In the genomic region with DNA sequence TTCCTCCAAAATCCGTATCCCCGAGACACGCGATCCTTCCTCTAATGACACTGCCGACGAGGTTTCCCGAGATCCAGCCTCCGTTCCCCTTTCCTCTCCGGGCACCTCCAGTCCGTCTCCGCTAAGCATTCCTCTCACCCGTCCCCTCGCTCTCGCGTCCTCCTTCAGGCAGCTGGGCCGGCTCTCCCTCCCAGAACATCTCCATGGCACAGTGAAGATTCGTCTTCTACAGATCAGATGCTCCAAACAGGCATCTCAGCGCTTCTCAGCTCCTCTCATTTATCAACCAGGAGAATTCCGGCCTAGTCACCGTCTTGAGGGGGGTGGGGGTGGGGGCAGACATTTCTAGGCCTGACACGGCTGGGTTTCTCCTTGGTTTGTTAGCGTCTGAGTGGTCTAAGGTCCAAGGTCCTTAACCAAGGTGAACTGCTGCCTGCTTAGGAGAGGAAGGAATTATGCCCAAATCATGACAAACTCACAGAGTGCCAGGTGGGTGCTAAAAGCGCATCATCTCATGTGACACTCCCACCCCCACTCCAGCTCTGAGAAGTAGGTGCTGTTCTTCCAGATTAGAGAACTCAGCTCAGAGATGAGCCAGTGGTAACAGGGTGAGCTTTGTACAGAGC, we compare ENCODE assay signal across 8 cellular contexts. TPM values are rescaled to one million over a fixed set of nuclear protein-coding genes. Genes with fewer than 3 reads are reported as not detected.
A peak's percentile ranks its signal among the peaks of the same experiment; 100 is the strongest.
DNase-seq lines count a peak whose midpoint lies in the region; ATAC-seq, FAIRE-seq and TF ChIP-seq lines count a peak whose summit lies in the region.

A gene (minus strand): TSS at position 457 of the 626 bp plus-strand sequence. CDS start 7,976 bp downstream, outside the sequence.

- no peak for TF ChIP-seq RAD21 in liver (IDR thresholded peaks at IDR 0.05)

- no peaks in the 10 kb centered on the region for H3K27me3 ChIP-seq in bronchial epithelial cell (ENCODE audit: control insufficient read depth, insufficient read depth, low read length)
- no peaks in the 10 kb centered on the region for H3K27me3 ChIP-seq in liver (ENCODE audit: control insufficient read depth in 4 of 4, insufficient read depth in 4 of 4, low read length in 3 of 4)
- H3K27me3 ChIP-seq in thymus (ENCODE audit: control insufficient read depth, insufficient read depth): peaks cover 66% of the 10 kb centered on the region

- WGBS in liver: 40% methylated on average over 23 of the region's 23 CpGs
- 19% methylated on average over 23 of the region's 23 CpGs for WGBS in thymus

- no peak within 1 kb of the TSS for H3K9ac ChIP-seq in liver (ENCODE audit: low read depth in 1 of 2, low read length in 2 of 2)

- peaks cover 3% of the 10 kb centered on the region for H3K36me3 ChIP-seq in bronchial epithelial cell (ENCODE audit: control insufficient read depth, insufficient read depth, low read length)
- H3K36me3 ChIP-seq in liver (ENCODE audit: control insufficient read depth in 4 of 4, insufficient read depth in 3 of 4, low read depth in 1 of 4, low read length in 3 of 4): no peaks in the 10 kb centered on the region
- H3K36me3 ChIP-seq in thymus (ENCODE audit: control insufficient read depth, insufficient read depth): no peaks in the 10 kb centered on the region

- no peaks in the 10 kb centered on the region for H3K9me3 ChIP-seq in liver (ENCODE audit: control insufficient read depth in 4 of 4, low read length in 3 of 4)
- no peaks in the 10 kb centered on the region for H3K9me3 ChIP-seq in thymus (ENCODE audit: control insufficient read depth)

- peak within 1 kb of the TSS; percentile 65 for H3K4me3 ChIP-seq in bronchial epithelial cell (ENCODE audit: low read depth, low read length)
- peak within 1 kb of the TSS; percentile 25 to 78 (median 47) for H3K4me3 ChIP-seq in liver (ENCODE audit: low read depth in 1 of 3, low read length in 3 of 3)
- H3K4me3 ChIP-seq in thymus (ENCODE audit: low read length): peak within 1 kb of the TSS; percentile 56

- ATAC-seq in GM21723 (IDR thresholded peaks at IDR 0.05; ENCODE audit: unreplicated experiment): no peak

- H3K4me1 ChIP-seq in liver (ENCODE audit: control insufficient read depth in 4 of 4, insufficient read depth in 4 of 4, low read length in 3 of 4) (peaks cover 2 to 40% (median 25%) of the 10 kb centered on the region in 4 donors), thymus (ENCODE audit: control insufficient read depth, insufficient read depth, low read length) (peaks cover 6% of the 10 kb centered on the region)

- H3K27ac ChIP-seq in liver (ENCODE audit: low read depth in 1 of 2, low read length in 2 of 2) (no peak within 1 kb of the TSS), thymus (ENCODE audit: low read depth) (no peak within 1 kb of the TSS)

- no peak for TF ChIP-seq CTCF in bronchial epithelial cell (IDR thresholded peaks at IDR 0.05; ENCODE audit: insufficient read depth, low read length, severe bottlenecking)
- TF ChIP-seq CTCF in liver (IDR thresholded peaks at IDR 0.05; ENCODE audit: low read depth, low read length, missing input control): no peak

- FAIRE-seq in bronchial epithelial cell (lab: Jason Lieb, UNC): no peak

- DNase-seq in DMS53 treated with DMSO at 0.1 percent for 48 hours (lab: John Stamatoyannopoulos, UW; ENCODE audit: unreplicated experiment) (peak; percentile 29), NCI-H1092 (lab: John Stamatoyannopoulos, UW) (peak; percentile 26), bronchial epithelial cell (ENCODE audit: low read depth) (no peak), NCI-H446 (lab: John Stamatoyannopoulos, UW) (no peak), NCI-H1105 treated with DMSO at 0.1 percent for 48 hours (lab: John Stamatoyannopoulos, UW) (no peak)

TF ChIP-seq in liver, 16 proteins besides CTCF, POLR2A, EP300 and RAD21:
- TF ChIP-seq, protein P1, sequence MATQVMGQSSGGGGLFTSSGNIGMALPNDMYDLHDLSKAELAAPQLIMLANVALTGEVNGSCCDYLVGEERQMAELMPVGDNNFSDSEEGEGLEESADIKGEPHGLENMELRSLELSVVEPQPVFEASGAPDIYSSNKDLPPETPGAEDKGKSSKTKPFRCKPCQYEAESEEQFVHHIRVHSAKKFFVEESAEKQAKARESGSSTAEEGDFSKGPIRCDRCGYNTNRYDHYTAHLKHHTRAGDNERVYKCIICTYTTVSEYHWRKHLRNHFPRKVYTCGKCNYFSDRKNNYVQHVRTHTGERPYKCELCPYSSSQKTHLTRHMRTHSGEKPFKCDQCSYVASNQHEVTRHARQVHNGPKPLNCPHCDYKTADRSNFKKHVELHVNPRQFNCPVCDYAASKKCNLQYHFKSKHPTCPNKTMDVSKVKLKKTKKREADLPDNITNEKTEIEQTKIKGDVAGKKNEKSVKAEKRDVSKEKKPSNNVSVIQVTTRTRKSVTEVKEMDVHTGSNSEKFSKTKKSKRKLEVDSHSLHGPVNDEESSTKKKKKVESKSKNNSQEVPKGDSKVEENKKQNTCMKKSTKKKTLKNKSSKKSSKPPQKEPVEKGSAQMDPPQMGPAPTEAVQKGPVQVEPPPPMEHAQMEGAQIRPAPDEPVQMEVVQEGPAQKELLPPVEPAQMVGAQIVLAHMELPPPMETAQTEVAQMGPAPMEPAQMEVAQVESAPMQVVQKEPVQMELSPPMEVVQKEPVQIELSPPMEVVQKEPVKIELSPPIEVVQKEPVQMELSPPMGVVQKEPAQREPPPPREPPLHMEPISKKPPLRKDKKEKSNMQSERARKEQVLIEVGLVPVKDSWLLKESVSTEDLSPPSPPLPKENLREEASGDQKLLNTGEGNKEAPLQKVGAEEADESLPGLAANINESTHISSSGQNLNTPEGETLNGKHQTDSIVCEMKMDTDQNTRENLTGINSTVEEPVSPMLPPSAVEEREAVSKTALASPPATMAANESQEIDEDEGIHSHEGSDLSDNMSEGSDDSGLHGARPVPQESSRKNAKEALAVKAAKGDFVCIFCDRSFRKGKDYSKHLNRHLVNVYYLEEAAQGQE (IDR thresholded peaks at IDR 0.05): no peak
- TF ChIP-seq GABPA (IDR thresholded peaks at IDR 0.05 in 1 of 2, conservative IDR thresholded peaks at IDR 0.05 in 1 of 2) (no peak), HNF4A (conservative IDR thresholded peaks at IDR 0.05) (no peak), NR2F2 (IDR thresholded peaks at IDR 0.05) (no peak), HNF4G (IDR thresholded peaks at IDR 0.05) (no peak), EGR1 (IDR thresholded peaks at IDR 0.05; ENCODE audit: low read depth in 2 of 2) (no peak), RXRA (IDR thresholded peaks at IDR 0.05) (no peak), TAF1 (conservative IDR thresholded peaks at IDR 0.05) (no peak), JUND (IDR thresholded peaks at IDR 0.05) (no peak), SP1 (IDR thresholded peaks at IDR 0.05) (no peak), YY1 (IDR thresholded peaks at IDR 0.05) (no peak), FOXA2 (IDR thresholded peaks at IDR 0.05) (no peak)
- TF ChIP-seq, protein P2, sequence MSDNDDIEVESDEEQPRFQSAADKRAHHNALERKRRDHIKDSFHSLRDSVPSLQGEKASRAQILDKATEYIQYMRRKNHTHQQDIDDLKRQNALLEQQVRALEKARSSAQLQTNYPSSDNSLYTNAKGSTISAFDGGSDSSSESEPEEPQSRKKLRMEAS (IDR thresholded peaks at IDR 0.05): no peak
- TF ChIP-seq, protein P3, sequence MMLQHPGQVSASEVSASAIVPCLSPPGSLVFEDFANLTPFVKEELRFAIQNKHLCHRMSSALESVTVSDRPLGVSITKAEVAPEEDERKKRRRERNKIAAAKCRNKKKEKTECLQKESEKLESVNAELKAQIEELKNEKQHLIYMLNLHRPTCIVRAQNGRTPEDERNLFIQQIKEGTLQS (IDR thresholded peaks at IDR 0.05): no peak
- TF ChIP-seq, protein P4, sequence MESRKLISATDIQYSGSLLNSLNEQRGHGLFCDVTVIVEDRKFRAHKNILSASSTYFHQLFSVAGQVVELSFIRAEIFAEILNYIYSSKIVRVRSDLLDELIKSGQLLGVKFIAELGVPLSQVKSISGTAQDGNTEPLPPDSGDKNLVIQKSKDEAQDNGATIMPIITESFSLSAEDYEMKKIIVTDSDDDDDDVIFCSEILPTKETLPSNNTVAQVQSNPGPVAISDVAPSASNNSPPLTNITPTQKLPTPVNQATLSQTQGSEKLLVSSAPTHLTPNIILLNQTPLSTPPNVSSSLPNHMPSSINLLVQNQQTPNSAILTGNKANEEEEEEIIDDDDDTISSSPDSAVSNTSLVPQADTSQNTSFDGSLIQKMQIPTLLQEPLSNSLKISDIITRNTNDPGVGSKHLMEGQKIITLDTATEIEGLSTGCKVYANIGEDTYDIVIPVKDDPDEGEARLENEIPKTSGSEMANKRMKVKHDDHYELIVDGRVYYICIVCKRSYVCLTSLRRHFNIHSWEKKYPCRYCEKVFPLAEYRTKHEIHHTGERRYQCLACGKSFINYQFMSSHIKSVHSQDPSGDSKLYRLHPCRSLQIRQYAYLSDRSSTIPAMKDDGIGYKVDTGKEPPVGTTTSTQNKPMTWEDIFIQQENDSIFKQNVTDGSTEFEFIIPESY (IDR thresholded peaks at IDR 0.05): no peak

RNA-seq across cellular contexts. Expression of the gene that starts here (rescaled TPM):
- total RNA-seq in bronchial epithelial cell (38.7 and 67.3 TPM in 2 replicates), liver (100 to 1,000 TPM in 1 of 2 donors, 1 to 10 TPM in 1; 9.6 to 103 TPM)
- polyA plus RNA-seq in liver (10 to 100 TPM; 12.2 to 33.1 TPM), thymus (8.5 TPM)

Comparison
In these comparisons a context has a peak if more than half of its experiments do, and no peak if none do; other contexts are left out.
1. DNase-seq: peak in DMS53 treated with DMSO at 0.1 percent for 48 hours (single experiment) and NCI-H1092 (single experiment); none in bronchial epithelial cell (single experiment), NCI-H446 (0 of 2) and NCI-H1105 treated with DMSO at 0.1 percent for 48 hours (single experiment).
2. Peak in every context shown above with its lines, with median percentiles within 50 percentile points of each other: H3K4me3 ChIP-seq.